ENCODE assay signal across 30 cellular contexts in the genomic region with DNA sequence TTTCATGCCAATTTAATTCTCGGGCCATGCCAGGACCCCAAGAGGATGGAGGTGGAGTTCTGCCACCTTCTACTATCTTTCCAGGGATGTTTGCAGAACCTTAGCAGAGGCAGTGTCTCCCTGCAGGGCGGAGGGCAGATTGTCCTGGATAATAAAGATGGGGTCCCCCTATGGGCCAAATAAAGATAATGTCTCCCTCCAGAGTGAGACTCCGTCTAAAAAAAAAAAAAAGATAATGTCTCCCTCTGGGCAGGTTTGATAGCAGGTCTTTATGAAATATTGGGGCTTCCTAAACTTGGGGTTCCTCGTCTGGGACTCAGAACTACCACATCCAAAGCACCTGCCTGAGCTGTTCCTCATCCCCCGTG. TPM values are rescaled to one million over a fixed set of nuclear protein-coding genes. Genes with fewer than 3 reads are reported as not detected.
DNase-seq lines count a peak whose midpoint lies in the region; ATAC-seq and TF ChIP-seq lines count a peak whose summit lies in the region.
"Had no signal": no experiment of that assay in that cellular context is flagged by ENCODE, and none has a peak within 500 bp of the region (broad histone marks: within the 10 kb centered on the region; RNA-seq: fewer than 3 reads in every experiment).

No MANE protein-coding gene starts in this region.

- H3K79me2 ChIP-seq in hepatocyte: no peaks in the 10 kb centered on the region

- H3K9me2 ChIP-seq in hepatocyte (replicated peaks; ENCODE audit: insufficient read depth): no peaks in the 10 kb centered on the region

- no peaks in the 10 kb centered on the region for H3K9me3 Mint-ChIP-seq in activated CD8-positive, alpha-beta T cell treated with anti-CD3 and anti-CD28 coated beads for 36 hours
- H3K9me3 Mint-ChIP-seq in activated CD8-positive, alpha-beta T cell treated with anti-CD3 and anti-CD28 coated beads, Interleukin-2, amount 10 ng/mL, durations not matched to agents 7 days and 5 days (ENCODE audit: insufficient read depth): no peaks in the 10 kb centered on the region
- H3K9me3 Mint-ChIP-seq in type B pancreatic cell: peaks cover 5% of the 10 kb centered on the region
- peaks cover under 1% of the 10 kb centered on the region for H3K9me3 Mint-ChIP-seq in stimulated activated memory B cell treated with anti-CD40 and anti-IgM and Interleukin-4, amounts not matched to agents 10 μg/mL and 1 μg/mL and 100 μg/mL, for 72 hours
- H3K9me3 Mint-ChIP-seq: activated naive CD8-positive, alpha-beta T cell treated with anti-CD3 and anti-CD28 coated beads for 36 hours; activated T-helper 17 cell treated with anti-CD3 and anti-CD28 coated beads, Interleukin-2, amount 50 U/mL, for 72 hours; stimulated activated naive CD8-positive, alpha-beta T cell treated with anti-CD3 and anti-CD28 coated beads, Interleukin-15, amount 100 ng/mL, for 72 hours had no signal

- H3K27me3 ChIP-seq in hepatocyte: no peaks in the 10 kb centered on the region

- WGBS in hepatocyte (ENCODE audit: low lambda C conversion rate, missing lambda C conversion rate): 63% methylated on average over 5 of the region's 5 CpGs

- H3K27me3 Mint-ChIP-seq in activated CD8-positive, alpha-beta T cell treated with anti-CD3 and anti-CD28 coated beads for 36 hours: no peaks in the 10 kb centered on the region
- peaks cover 25% of the 10 kb centered on the region for H3K27me3 Mint-ChIP-seq in activated CD8-positive, alpha-beta T cell treated with anti-CD3 and anti-CD28 coated beads, Interleukin-2, amount 10 ng/mL, durations not matched to agents 7 days and 5 days (ENCODE audit: low read depth)
- H3K27me3 Mint-ChIP-seq in type B pancreatic cell: peaks cover 13% of the 10 kb centered on the region
- peaks cover 48% of the 10 kb centered on the region for H3K27me3 Mint-ChIP-seq in stimulated activated memory B cell treated with anti-CD40 and anti-IgM and Interleukin-4, amounts not matched to agents 10 μg/mL and 1 μg/mL and 100 μg/mL, for 72 hours

- no peak overlapping the region for H3K4me3 Mint-ChIP-seq in activated CD8-positive, alpha-beta T cell treated with anti-CD3 and anti-CD28 coated beads for 36 hours
- no peak overlapping the region for H3K4me3 Mint-ChIP-seq in activated CD8-positive, alpha-beta T cell treated with anti-CD3 and anti-CD28 coated beads, Interleukin-2, amount 10 ng/mL, durations not matched to agents 7 days and 5 days
- no peak overlapping the region for H3K4me3 Mint-ChIP-seq in type B pancreatic cell
- H3K4me3 Mint-ChIP-seq in stimulated activated memory B cell treated with anti-CD40 and anti-IgM and Interleukin-4, amounts not matched to agents 10 μg/mL and 1 μg/mL and 100 μg/mL, for 72 hours: no peak overlapping the region
- H3K4me3 Mint-ChIP-seq: activated naive CD8-positive, alpha-beta T cell treated with anti-CD3 and anti-CD28 coated beads for 36 hours; activated T-helper 17 cell treated with anti-CD3 and anti-CD28 coated beads, Interleukin-2, amount 50 U/mL, for 72 hours; stimulated activated naive CD8-positive, alpha-beta T cell treated with anti-CD3 and anti-CD28 coated beads, Interleukin-15, amount 100 ng/mL, for 72 hours had no signal

- H3K27ac Mint-ChIP-seq in activated CD8-positive, alpha-beta T cell treated with anti-CD3 and anti-CD28 coated beads for 36 hours: no peak overlapping the region
- H3K27ac Mint-ChIP-seq in activated CD8-positive, alpha-beta T cell treated with anti-CD3 and anti-CD28 coated beads, Interleukin-2, amount 10 ng/mL, durations not matched to agents 7 days and 5 days: no peak overlapping the region
- no peak overlapping the region for H3K27ac Mint-ChIP-seq in type B pancreatic cell
- H3K27ac Mint-ChIP-seq in stimulated activated memory B cell treated with anti-CD40 and anti-IgM and Interleukin-4, amounts not matched to agents 10 μg/mL and 1 μg/mL and 100 μg/mL, for 72 hours: no peak overlapping the region
- H3K27ac Mint-ChIP-seq: activated T-helper 17 cell treated with anti-CD3 and anti-CD28 coated beads, Interleukin-2, amount 50 U/mL, for 72 hours; stimulated activated naive CD8-positive, alpha-beta T cell treated with anti-CD3 and anti-CD28 coated beads, Interleukin-15, amount 100 ng/mL, for 72 hours had no signal

- H4K20me1 ChIP-seq in hepatocyte (ENCODE audit: insufficient read depth, poor library complexity, severe bottlenecking): no peaks in the 10 kb centered on the region

- H3K9me3 ChIP-seq in hepatocyte (ENCODE audit: low read depth): no peaks in the 10 kb centered on the region
- H3K9me3 ChIP-seq: transverse colon had no signal

- H3K4me3 ChIP-seq in hepatocyte: no peak overlapping the region
- H3K4me3 ChIP-seq: spleen, transverse colon had no signal

- H3K27ac ChIP-seq in hepatocyte: no peak overlapping the region
- H3K27ac ChIP-seq: spleen, transverse colon had no signal

- CTCF ChIA-PET in activated CD8-positive, alpha-beta T cell treated with anti-CD3 and anti-CD28 coated beads for 36 hours (lab: Charles Lee): interaction anchor here (0.7 to 10.4 kb wide), 9 partner anchors 9 to 167 kb away, joined by 3 to 67 read pairs (median 4); no protein-coding TSS in a partner anchor
- CTCF ChIA-PET in activated CD8-positive, alpha-beta T cell treated with anti-CD3 and anti-CD28 coated beads, Interleukin-2, amount 10 ng/mL, durations not matched to agents 7 days and 5 days (lab: Charles Lee): interaction anchor here (1.2 to 4.1 kb wide), 4 partner anchors 24 to 114 kb away, joined by 3 to 29 read pairs (median 6); no protein-coding TSS in a partner anchor

- ATAC-seq in activated CD8-positive, alpha-beta T cell treated with anti-CD3 and anti-CD28 coated beads for 36 hours: peak; percentile 51
- ATAC-seq in activated CD8-positive, alpha-beta T cell treated with anti-CD3 and anti-CD28 coated beads, Interleukin-2, amount 10 ng/mL, durations not matched to agents 7 days and 5 days: no peak
- ATAC-seq in HG03196 (IDR thresholded peaks at IDR 0.05; ENCODE audit: unreplicated experiment) (no peak), GM21447 (IDR thresholded peaks at IDR 0.05; ENCODE audit: unreplicated experiment) (no peak)
- ATAC-seq in stimulated activated memory B cell treated with anti-CD40 and anti-IgM and Interleukin-4, amounts not matched to agents 10 μg/mL and 1 μg/mL and 100 μg/mL, for 72 hours: no peak
- ATAC-seq: activated T-helper 17 cell treated with anti-CD3 and anti-CD28 coated beads, Interleukin-2, amount 50 U/mL, for 72 hours; Right ventricle myocardium inferior; stimulated activated naive CD8-positive, alpha-beta T cell treated with anti-CD3 and anti-CD28 coated beads, Interleukin-15, amount 100 ng/mL, for 72 hours had no signal

- H3K36me3 Mint-ChIP-seq in activated CD8-positive, alpha-beta T cell treated with anti-CD3 and anti-CD28 coated beads for 36 hours (ENCODE audit: low read depth): no peaks in the 10 kb centered on the region
- no peaks in the 10 kb centered on the region for H3K36me3 Mint-ChIP-seq in activated CD8-positive, alpha-beta T cell treated with anti-CD3 and anti-CD28 coated beads, Interleukin-2, amount 10 ng/mL, durations not matched to agents 7 days and 5 days (ENCODE audit: low read depth)
- no peaks in the 10 kb centered on the region for H3K36me3 Mint-ChIP-seq in type B pancreatic cell
- H3K36me3 Mint-ChIP-seq in stimulated activated memory B cell treated with anti-CD40 and anti-IgM and Interleukin-4, amounts not matched to agents 10 μg/mL and 1 μg/mL and 100 μg/mL, for 72 hours: peaks cover under 1% of the 10 kb centered on the region

- no peaks in the 10 kb centered on the region for H3K36me3 ChIP-seq in hepatocyte (replicated peaks; ENCODE audit: insufficient read depth, low read depth)
- H3K36me3 ChIP-seq: spleen, transverse colon had no signal

- H3K4me2 ChIP-seq in hepatocyte: peak overlapping the region; percentile 62

- DNase-seq in activated CD8-positive, alpha-beta T cell treated with anti-CD3 and anti-CD28 coated beads for 36 hours: no peak
- no peak for DNase-seq in activated CD8-positive, alpha-beta T cell treated with anti-CD3 and anti-CD28 coated beads, Interleukin-2, amount 10 ng/mL, durations not matched to agents 7 days and 5 days
- DNase-seq in RPMI8226 (peak; percentile 31), hepatocyte (ENCODE audit: low spot score) (no peak), type B pancreatic cell (ENCODE audit: extremely low spot score, unreplicated experiment) (no peak)
- DNase-seq: 8988T; activated CD4-positive, alpha-beta T cell treated with anti-CD3 and anti-CD28 coated beads for 4 hours; activated naive CD8-positive, alpha-beta T cell treated with anti-CD3 and anti-CD28 coated beads for 36 hours; AML-193; erythroblast; hypothalamus; NCI-H1048; NCI-H187 treated with DMSO at 0.1 percent for 48 hours; NCI-H69; occipital lobe; spleen; stimulated activated CD4-positive, alpha-beta T cell treated with anti-CD3 and anti-CD28 coated beads, Interleukin-4, amount 100 ng/mL, for 24 hours; stimulated activated naive CD8-positive, alpha-beta T cell treated with anti-CD3 and anti-CD28 coated beads, Interleukin-15, amount 100 ng/mL, for 72 hours; transverse colon had no signal

- no peak for TF ChIP-seq CTCF in activated CD8-positive, alpha-beta T cell treated with anti-CD3 and anti-CD28 coated beads for 36 hours (IDR thresholded peaks at IDR 0.05)
- TF ChIP-seq CTCF in hepatocyte (IDR thresholded peaks at IDR 0.05; ENCODE audit: poor library complexity) (no peak), type B pancreatic cell (conservative IDR thresholded peaks at IDR 0.05) (peak; percentile 38)

- H2AFZ ChIP-seq in hepatocyte: no peak overlapping the region

- intact Hi-C loops in activated CD8-positive, alpha-beta T cell treated with anti-CD3 and anti-CD28 coated beads for 36 hours (cut with micrococcal nuclease): no loop called here

- POLR2A ChIA-PET in activated CD8-positive, alpha-beta T cell treated with anti-CD3 and anti-CD28 coated beads for 36 hours (lab: Charles Lee): interaction anchor here (0.8 kb wide), 1 partner anchor 13 kb away, joined by 3 read pairs; no protein-coding TSS in a partner anchor
- POLR2A ChIA-PET in activated CD8-positive, alpha-beta T cell treated with anti-CD3 and anti-CD28 coated beads, Interleukin-2, amount 10 ng/mL, durations not matched to agents 7 days and 5 days (lab: Charles Lee): no interaction called here

- H3K4me1 Mint-ChIP-seq in activated CD8-positive, alpha-beta T cell treated with anti-CD3 and anti-CD28 coated beads for 36 hours (ENCODE audit: low read depth): no peaks in the 10 kb centered on the region
- no peaks in the 10 kb centered on the region for H3K4me1 Mint-ChIP-seq in activated CD8-positive, alpha-beta T cell treated with anti-CD3 and anti-CD28 coated beads, Interleukin-2, amount 10 ng/mL, durations not matched to agents 7 days and 5 days (ENCODE audit: low read depth)
- no peaks in the 10 kb centered on the region for H3K4me1 Mint-ChIP-seq in type B pancreatic cell (ENCODE audit: unreplicated experiment)
- no peaks in the 10 kb centered on the region for H3K4me1 Mint-ChIP-seq in stimulated activated memory B cell treated with anti-CD40 and anti-IgM and Interleukin-4, amounts not matched to agents 10 μg/mL and 1 μg/mL and 100 μg/mL, for 72 hours
- H3K4me1 Mint-ChIP-seq: activated naive CD8-positive, alpha-beta T cell treated with anti-CD3 and anti-CD28 coated beads for 36 hours; activated T-helper 17 cell treated with anti-CD3 and anti-CD28 coated beads, Interleukin-2, amount 50 U/mL, for 72 hours; stimulated activated naive CD8-positive, alpha-beta T cell treated with anti-CD3 and anti-CD28 coated beads, Interleukin-15, amount 100 ng/mL, for 72 hours had no signal

- peaks cover 6% of the 10 kb centered on the region for H3K4me1 ChIP-seq in hepatocyte (ENCODE audit: insufficient read depth)
- H3K4me1 ChIP-seq: transverse colon had no signal

RNA-seq across cellular contexts. Expression of gene SYT8, which starts 27.2 kb away (rescaled TPM):
- total RNA-seq in activated CD8-positive, alpha-beta T cell treated with anti-CD3 and anti-CD28 coated beads for 36 hours: not detected
- not detected for total RNA-seq in activated CD8-positive, alpha-beta T cell treated with anti-CD3 and anti-CD28 coated beads, Interleukin-2, amount 10 ng/mL, durations not matched to agents 7 days and 5 days
- total RNA-seq in hepatocyte: 2.6 and 6.3 TPM in 2 replicates
- polyA plus RNA-seq in hepatocyte: 29.2 and 42.1 TPM in 2 replicates
- 4.5 and 7.9 TPM in 2 replicates for total RNA-seq in type B pancreatic cell (ENCODE audit: low replicate concordance)
- total RNA-seq: activated naive CD8-positive, alpha-beta T cell treated with anti-CD3 and anti-CD28 coated beads for 36 hours; activated T-helper 17 cell treated with anti-CD3 and anti-CD28 coated beads, Interleukin-2, amount 50 U/mL, for 72 hours; frontal cortex; HT1080; lung microvascular endothelial cell; occipital lobe; Right ventricle myocardium inferior; spleen had no signal

RNA-seq across cellular contexts. Expression of gene TNNI2, which starts 31.2 kb away (rescaled TPM):
- total RNA-seq in activated CD8-positive, alpha-beta T cell treated with anti-CD3 and anti-CD28 coated beads for 36 hours: under 1 TPM in 1 of 2 experiments, not detected in 1; 0.92 TPM
- total RNA-seq in activated CD8-positive, alpha-beta T cell treated with anti-CD3 and anti-CD28 coated beads, Interleukin-2, amount 10 ng/mL, durations not matched to agents 7 days and 5 days: under 1 TPM in 1 of 2 experiments, not detected in 1; 0.50 TPM
- total RNA-seq in hepatocyte: 0.73 and 2.4 TPM in 2 replicates
- polyA plus RNA-seq in hepatocyte: 5.5 and 10.9 TPM in 2 replicates
- 1.7 and 3.9 TPM in 2 replicates for total RNA-seq in type B pancreatic cell (ENCODE audit: low replicate concordance)
- total RNA-seq: activated T-helper 17 cell treated with anti-CD3 and anti-CD28 coated beads, Interleukin-2, amount 50 U/mL, for 72 hours; astrocyte; frontal cortex; HT1080; kidney epithelial cell; lung microvascular endothelial cell; renal cortical epithelial cell had no signal

RNA-seq across cellular contexts. Expression of gene CTSD, which starts 43.9 kb away (rescaled TPM):
- total RNA-seq in activated CD8-positive, alpha-beta T cell treated with anti-CD3 and anti-CD28 coated beads for 36 hours: 10 to 100 TPM; 44.9 to 45.6 TPM
- total RNA-seq in activated CD8-positive, alpha-beta T cell treated with anti-CD3 and anti-CD28 coated beads, Interleukin-2, amount 10 ng/mL, durations not matched to agents 7 days and 5 days: 100 to 1,000 TPM; 153 to 172 TPM
- total RNA-seq in hepatocyte: 507 and 562 TPM in 2 replicates
- polyA plus RNA-seq in hepatocyte: 1,181 and 1,283 TPM in 2 replicates
- total RNA-seq in type B pancreatic cell (ENCODE audit: low replicate concordance): 318 and 557 TPM in 2 replicates

RNA-seq across cellular contexts. Expression of gene LSP1, which starts 45.3 kb away (rescaled TPM):
- 100 to 1,000 TPM; 247 to 251 TPM for total RNA-seq in activated CD8-positive, alpha-beta T cell treated with anti-CD3 and anti-CD28 coated beads for 36 hours
- total RNA-seq in activated CD8-positive, alpha-beta T cell treated with anti-CD3 and anti-CD28 coated beads, Interleukin-2, amount 10 ng/mL, durations not matched to agents 7 days and 5 days: 100 to 1,000 TPM; 463 to 477 TPM
- total RNA-seq in hepatocyte: 27.1 and 29.9 TPM in 2 replicates
- polyA plus RNA-seq in hepatocyte: 41.4 and 47.0 TPM in 2 replicates
- total RNA-seq in type B pancreatic cell (ENCODE audit: low replicate concordance): 0.50 and 0.53 TPM in 2 replicates
- total RNA-seq: kidney epithelial cell, lung microvascular endothelial cell, renal cortical epithelial cell had no signal

RNA-seq across cellular contexts. Expression of gene IFITM10, which starts 57.2 kb away (rescaled TPM):
- total RNA-seq in activated CD8-positive, alpha-beta T cell treated with anti-CD3 and anti-CD28 coated beads for 36 hours: under 1 TPM; 0.07 to 0.31 TPM
- total RNA-seq in activated CD8-positive, alpha-beta T cell treated with anti-CD3 and anti-CD28 coated beads, Interleukin-2, amount 10 ng/mL, durations not matched to agents 7 days and 5 days: 1 to 10 TPM in 1 of 2 experiments, under 1 TPM in 1; 0.63 to 1.0 TPM
- total RNA-seq in hepatocyte (1.1 and 1.4 TPM in 2 replicates), type B pancreatic cell (ENCODE audit: low replicate concordance) (3.4 and 7.4 TPM in 2 replicates)
- 0.89 and 1.9 TPM in 2 replicates for polyA plus RNA-seq in hepatocyte
- total RNA-seq: activated naive CD8-positive, alpha-beta T cell treated with anti-CD3 and anti-CD28 coated beads for 36 hours had no signal
